ENCODE assay signal across 22 cellular contexts in genomic region chr3:124778061-124778460, GRCh38. TPM values are rescaled to one million over a fixed set of nuclear protein-coding genes. Genes with fewer than 3 reads are reported as not detected.
DNase-seq lines count a peak whose midpoint lies in the region; ATAC-seq and TF ChIP-seq lines count a peak whose summit lies in the region.
"Had no signal": no experiment of that assay in that cellular context is flagged by ENCODE, and none has a peak within 500 bp of the region (broad histone marks: within the 10 kb centered on the region; RNA-seq: fewer than 3 reads in every experiment).

No MANE protein-coding gene starts in this region.

- no peak overlapping the region for H3K56ac ChIP-seq in H9 (ENCODE audit: insufficient read length, low read depth, low read length)

- H3K23me2 ChIP-seq in H9 (ENCODE audit: insufficient read length, low read depth, low read length, poor library complexity, severe bottlenecking): no peaks in the 10 kb centered on the region

- intact Hi-C loops in esophagus muscularis mucosa (cut with DNase I): no loop called here

- H3K27me3 ChIP-seq in H9 (ENCODE audit: insufficient read depth, low read length) (no peaks in the 10 kb centered on the region), esophagus muscularis mucosa (no peaks in the 10 kb centered on the region), thoracic aorta (replicated peaks; ENCODE audit: insufficient read depth) (no peaks in the 10 kb centered on the region)
- H3K27me3 ChIP-seq: adrenal gland had no signal

- no peak for DNase-seq in H9
- DNase-seq in NCI-H69 (lab: John Stamatoyannopoulos, UW): peak; percentile 33
- DNase-seq in esophagus muscularis mucosa (ENCODE audit: extremely low spot score): no peak
- no peak for DNase-seq in thoracic aorta (ENCODE audit: low spot score)
- no peak for DNase-seq in NCI-H2171 (lab: John Stamatoyannopoulos, UW)
- DNase-seq in stimulated activated naive CD8-positive, alpha-beta T cell treated with anti-CD3 and anti-CD28 coated beads, Interleukin-15, amount 100 ng/mL, for 72 hours: no peak
- DNase-seq in OCI-M1 (lab: John Stamatoyannopoulos, UW): no peak
- DNase-seq: activated CD4-positive, alpha-beta T cell treated with anti-CD3 and anti-CD28 coated beads, Interleukin-2, amount 10 ng/mL, durations not matched to agents 7 days and 5 days; activated naive CD4-positive, alpha-beta T cell treated with Interleukin-2 at 50 U/mL for 16 hours; activated T-cell treated with anti-CD3 and anti-CD28 coated beads, Interleukin-2, amount 50 U/mL, for 48 hours; adrenal gland; cortex of kidney; GOT3; kidney; mammary epithelial cell; MM.1S; NCI-H1694 treated with DMSO at 0.1 percent for 48 hours; NCI-H774; occipital lobe; small intestine had no signal

- no peak overlapping the region for H3K14ac ChIP-seq in H9 (ENCODE audit: insufficient read depth, low read length)

- H3K4me3 Mint-ChIP-seq in H9: no peak overlapping the region
- no peak overlapping the region for H3K4me3 Mint-ChIP-seq in stimulated activated naive CD8-positive, alpha-beta T cell treated with anti-CD3 and anti-CD28 coated beads, Interleukin-15, amount 100 ng/mL, for 72 hours
- H3K4me3 Mint-ChIP-seq: activated CD4-positive, alpha-beta T cell treated with anti-CD3 and anti-CD28 coated beads, Interleukin-2, amount 10 ng/mL, durations not matched to agents 7 days and 5 days had no signal

- H2BK20ac ChIP-seq in H9 (ENCODE audit: low read depth, low read length, poor library complexity, severe bottlenecking): no peak overlapping the region

- peaks cover 16% of the 10 kb centered on the region; the same call in 1 of the 2 replicates for H3K4me1 ChIP-seq in H9 (ENCODE audit: insufficient read depth, low read length)
- H3K4me1 ChIP-seq in esophagus muscularis mucosa: peaks cover 63 to 75% (median 68%) of the 10 kb centered on the region in 4 donors
- peaks cover 46 to 84% of the 10 kb centered on the region in 2 donors for H3K4me1 ChIP-seq in thoracic aorta (ENCODE audit: control insufficient read depth in 1 of 2, low read depth in 2 of 2)

- H3K4ac ChIP-seq in H9 (ENCODE audit: low read depth, low read length): no peak overlapping the region

- H3K4me2 ChIP-seq in H9 (ENCODE audit: insufficient read depth, insufficient read length, low read length): no peak overlapping the region

- H3K23ac ChIP-seq in H9 (ENCODE audit: insufficient read length, low read depth, low read length): no peak overlapping the region

- H3K36me3 Mint-ChIP-seq in H9 (ENCODE audit: insufficient read depth in 1 of 3, low read depth in 3 of 3): peaks cover 23 to 54% (median 30%) of the 10 kb centered on the region in 3 experiments; a peak in 6 of 7 replicates

- no peak overlapping the region for H3K18ac ChIP-seq in H9 (ENCODE audit: insufficient read length, low read depth, low read length)

- H3K27me3 Mint-ChIP-seq in H9 (ENCODE audit: low read depth): no peaks in the 10 kb centered on the region
- peaks cover 24% of the 10 kb centered on the region for H3K27me3 Mint-ChIP-seq in stimulated activated naive CD8-positive, alpha-beta T cell treated with anti-CD3 and anti-CD28 coated beads, Interleukin-15, amount 100 ng/mL, for 72 hours

- H4K8ac ChIP-seq in H9 (replicated peaks; ENCODE audit: insufficient read length, low read depth, low read length): no peak overlapping the region

- H3K27ac ChIP-seq in H9 (ENCODE audit: insufficient read length, low read depth, low read length) (no peak overlapping the region), esophagus muscularis mucosa (replicated peaks in 1 of 4) (peak overlapping the region; percentile 89 to 93 (median 91)), thoracic aorta (peak overlapping the region; percentile 94 to 97)
- H3K27ac ChIP-seq: adrenal gland, VCaP had no signal

- no peak overlapping the region for H4K91ac ChIP-seq in H9 (ENCODE audit: insufficient read length, low read depth, low read length)

- peak overlapping the region in 2 of 3 experiments; percentile 17 to 66; a peak in 2 of 7 replicates for H3K27ac Mint-ChIP-seq in H9
- no peak overlapping the region for H3K27ac Mint-ChIP-seq in stimulated activated naive CD8-positive, alpha-beta T cell treated with anti-CD3 and anti-CD28 coated beads, Interleukin-15, amount 100 ng/mL, for 72 hours
- H3K27ac Mint-ChIP-seq: activated CD4-positive, alpha-beta T cell treated with anti-CD3 and anti-CD28 coated beads, Interleukin-2, amount 10 ng/mL, durations not matched to agents 7 days and 5 days had no signal

- H4K20me1 ChIP-seq in H9 (ENCODE audit: control insufficient read depth, insufficient read depth, insufficient read length): no peaks in the 10 kb centered on the region

- no CpG with 5 or more reads among the region's 1 CpG for WGBS in H9 (ENCODE audit: extremely low coverage, insufficient read length, low lambda C conversion rate)
- WGBS in esophagus muscularis mucosa: 100% methylated on average over 1 of the region's 1 CpG

- H2BK15ac ChIP-seq in H9 (ENCODE audit: low read depth, low read length): no peak overlapping the region

- no peak overlapping the region for H2BK12ac ChIP-seq in H9 (ENCODE audit: insufficient read length, low read depth, low read length)

- TF ChIP-seq CTCF in H9 (conservative IDR thresholded peaks at IDR 0.05): no peak
- TF ChIP-seq CTCF in esophagus muscularis mucosa (IDR thresholded peaks at IDR 0.05): no peak
- no peak for TF ChIP-seq CTCF in thoracic aorta (IDR thresholded peaks at IDR 0.05)

- no peak overlapping the region for H2BK5ac ChIP-seq in H9 (ENCODE audit: insufficient read length, low read length)

- no peaks in the 10 kb centered on the region for H3K9me3 ChIP-seq in H9 (ENCODE audit: control insufficient read depth, low read depth, low read length)
- no peaks in the 10 kb centered on the region for H3K9me3 ChIP-seq in esophagus muscularis mucosa
- H3K9me3 ChIP-seq in thoracic aorta: no peaks in the 10 kb centered on the region
- H3K9me3 ChIP-seq: adrenal gland had no signal

- H3K4me3 ChIP-seq in esophagus muscularis mucosa: no peak overlapping the region
- no peak overlapping the region for H3K4me3 ChIP-seq in thoracic aorta
- H3K4me3 ChIP-seq: adrenal gland, K562 had no signal

- H4K5ac ChIP-seq in H9 (ENCODE audit: insufficient read length, low read depth, low read length): no peak overlapping the region

- H2AK5ac ChIP-seq in H9 (ENCODE audit: insufficient read length, low read length): no peak overlapping the region

- H3T11ph ChIP-seq in H9 (ENCODE audit: low read length): no peak overlapping the region

- TF ChIP-seq EP300 in esophagus muscularis mucosa (IDR thresholded peaks at IDR 0.05): no peak

- peaks cover 41 to 48% of the 10 kb centered on the region in 2 experiments for H3K4me1 Mint-ChIP-seq in H9
- H3K4me1 Mint-ChIP-seq in stimulated activated naive CD8-positive, alpha-beta T cell treated with anti-CD3 and anti-CD28 coated beads, Interleukin-15, amount 100 ng/mL, for 72 hours: peaks cover 13% of the 10 kb centered on the region

- peaks cover 0 to 3% of the 10 kb centered on the region in 2 experiments; a peak in 1 of 5 replicates for H3K9me3 Mint-ChIP-seq in H9
- H3K9me3 Mint-ChIP-seq in stimulated activated naive CD8-positive, alpha-beta T cell treated with anti-CD3 and anti-CD28 coated beads, Interleukin-15, amount 100 ng/mL, for 72 hours: no peaks in the 10 kb centered on the region
- H3K9me3 Mint-ChIP-seq: activated CD4-positive, alpha-beta T cell treated with anti-CD3 and anti-CD28 coated beads, Interleukin-2, amount 10 ng/mL, durations not matched to agents 7 days and 5 days had no signal

- no peak overlapping the region for H3K9ac ChIP-seq in H9 (ENCODE audit: extremely low read depth, insufficient read length, low read length)

- H3K36me3 ChIP-seq in esophagus muscularis mucosa (peaks cover 0 to 33% (median 6%) of the 10 kb centered on the region in 4 donors), thoracic aorta (no peaks in the 10 kb centered on the region)
- H3K36me3 ChIP-seq: adrenal gland had no signal

- ATAC-seq in thoracic aorta (ENCODE audit: insufficient number of reproducible peaks, low FRiP score, low read depth): no peak
- ATAC-seq in stimulated activated naive CD8-positive, alpha-beta T cell treated with anti-CD3 and anti-CD28 coated beads, Interleukin-15, amount 100 ng/mL, for 72 hours: no peak
- ATAC-seq: K562 had no signal

- H2BK120ac ChIP-seq in H9 (ENCODE audit: low read depth, low read length, poor library complexity, severe bottlenecking): no peak overlapping the region

- H3K79me1 ChIP-seq in H9 (ENCODE audit: insufficient read depth, low read depth, low read length, poor library complexity, severe bottlenecking): peaks cover 3% of the 10 kb centered on the region

- TF ChIP-seq POLR2A in esophagus muscularis mucosa (IDR thresholded peaks at IDR 0.05; ENCODE audit: low read depth): no peak

- H2AFZ ChIP-seq in H9 (ENCODE audit: low read length): no peak overlapping the region

- no peaks in the 10 kb centered on the region for H3K79me2 ChIP-seq in H9 (ENCODE audit: insufficient read depth, low read length)

RNA-seq across cellular contexts. Expression of gene UMPS, which starts 47.8 kb away (rescaled TPM):
- total RNA-seq in H9 (2021) (56.4 and 65.4 TPM in 2 replicates), esophagus muscularis mucosa (10 to 100 TPM in 3 of 4 donors, 1 to 10 TPM in 1; 9.1 to 34.3 (median 21.1) TPM), thoracic aorta (10 to 100 TPM; 20.8 to 29.6 TPM)

Comparison
In these comparisons a context has a peak if more than half of its experiments do, and no peak if none do; other contexts are left out.
1. H3K27ac Mint-ChIP-seq: peak in H9 (2 of 3); none in stimulated activated naive CD8-positive, alpha-beta T cell treated with anti-CD3 and anti-CD28 coated beads, Interleukin-15, amount 100 ng/mL, for 72 hours (0 of 2).